In the genomic region with DNA sequence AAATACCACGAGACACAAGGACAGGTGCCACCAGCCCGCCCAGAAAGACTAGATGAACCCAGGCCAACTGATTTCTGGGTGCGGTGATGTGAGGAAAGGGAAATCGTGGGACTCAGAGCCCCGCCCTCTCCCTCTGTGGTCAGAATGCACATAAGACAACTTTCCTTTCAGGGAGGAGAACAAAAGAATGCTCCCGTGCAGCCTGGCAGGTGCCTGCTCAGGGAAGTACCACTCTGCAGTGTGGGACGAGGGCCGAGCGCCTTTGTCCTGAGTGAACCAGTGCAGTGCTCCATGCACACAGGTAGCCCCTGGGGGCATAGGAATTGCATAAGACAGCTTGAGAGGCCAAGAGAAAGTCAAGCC, we compare ENCODE assay signal across 9 cellular contexts.
DNase-seq lines count a peak whose midpoint lies in the region; ATAC-seq and TF ChIP-seq lines count a peak whose summit lies in the region.
"Had no signal": no experiment of that assay in that cellular context is flagged by ENCODE, and none has a peak within 500 bp of the region (broad histone marks: within the 10 kb centered on the region; RNA-seq: fewer than 3 reads in every experiment).

No MANE protein-coding gene starts in this region.

- H3K4me3 ChIP-seq in epithelial cell of esophagus (ENCODE audit: low read length) (no peak overlapping the region), foreskin fibroblast (ENCODE audit: low read depth in 1 of 2, low read length in 2 of 2) (no peak overlapping the region)
- H3K4me3 ChIP-seq: thoracic aorta had no signal

- no peak for ATAC-seq in GM18498 (IDR thresholded peaks at IDR 0.05; ENCODE audit: unreplicated experiment)

- POLR2A ChIA-PET in HEK293T (lab: Yijun Ruan, JAX): no interaction called here

- CTCF ChIA-PET in HEK293T (lab: Yijun Ruan, JAX): interaction anchor here (1.3 kb wide), 1 partner anchor 67 kb away, joined by 3 read pairs; no protein-coding TSS in a partner anchor

- DNase-seq in NCI-H2029 (lab: John Stamatoyannopoulos, UW): peak; percentile 16
- no peak for DNase-seq in NCI-H2029 treated with DMSO at 0.1 percent for 48 hours (lab: John Stamatoyannopoulos, UW)
- peak; percentile 54 for DNase-seq in activated CD4-positive, alpha-beta T cell treated with anti-CD3 and anti-CD28 coated beads for 4 hours
- DNase-seq in epithelial cell of esophagus (ENCODE audit: low read depth): peak; percentile 67
- peak; percentile 44 to 62 (median 56) for DNase-seq in stimulated activated naive CD4-positive, alpha-beta T cell (lab: John Stamatoyannopoulos, UW)
- no peak for DNase-seq in HEK293T (ENCODE audit: extremely low spot score)
- DNase-seq in foreskin fibroblast: no peak

- TF ChIP-seq CTCF in epithelial cell of esophagus (IDR thresholded peaks at IDR 0.05; ENCODE audit: insufficient read depth, low read depth, low read length, missing control alignments): no peak
- TF ChIP-seq CTCF in foreskin fibroblast (IDR thresholded peaks at IDR 0.05; ENCODE audit: low read depth, low read length): no peak

TF ChIP-seq in HEK293T, 16 proteins besides CTCF, POLR2A, EP300 and RAD21:
- TF ChIP-seq SUZ12 (IDR thresholded peaks at IDR 0.05) (no peak), ZNF384 (IDR thresholded peaks at IDR 0.05) (no peak), ELF4 (IDR thresholded peaks at IDR 0.05) (no peak), ARNT (IDR thresholded peaks at IDR 0.05) (no peak), FOXK2 (IDR thresholded peaks at IDR 0.05) (no peak), CTBP1 (IDR thresholded peaks at IDR 0.05; ENCODE audit: borderline replicate concordance) (no peak), FOXM1 (IDR thresholded peaks at IDR 0.05; ENCODE audit: borderline replicate concordance) (no peak), L3MBTL2 (conservative IDR thresholded peaks at IDR 0.05) (no peak), LEF1 (IDR thresholded peaks at IDR 0.05; ENCODE audit: borderline replicate concordance) (no peak), BHLHE40 (IDR thresholded peaks at IDR 0.05; ENCODE audit: borderline replicate concordance) (no peak), TARDBP (IDR thresholded peaks at IDR 0.05) (no peak), FOXA1 (IDR thresholded peaks at IDR 0.05) (no peak), NFRKB (IDR thresholded peaks at IDR 0.05) (no peak), SP1 (IDR thresholded peaks at IDR 0.05) (no peak), HDGF (IDR thresholded peaks at IDR 0.05; ENCODE audit: borderline replicate concordance) (no peak)
- TF ChIP-seq, protein P1, sequence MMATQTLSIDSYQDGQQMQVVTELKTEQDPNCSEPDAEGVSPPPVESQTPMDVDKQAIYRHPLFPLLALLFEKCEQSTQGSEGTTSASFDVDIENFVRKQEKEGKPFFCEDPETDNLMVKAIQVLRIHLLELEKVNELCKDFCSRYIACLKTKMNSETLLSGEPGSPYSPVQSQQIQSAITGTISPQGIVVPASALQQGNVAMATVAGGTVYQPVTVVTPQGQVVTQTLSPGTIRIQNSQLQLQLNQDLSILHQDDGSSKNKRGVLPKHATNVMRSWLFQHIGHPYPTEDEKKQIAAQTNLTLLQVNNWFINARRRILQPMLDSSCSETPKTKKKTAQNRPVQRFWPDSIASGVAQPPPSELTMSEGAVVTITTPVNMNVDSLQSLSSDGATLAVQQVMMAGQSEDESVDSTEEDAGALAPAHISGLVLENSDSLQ (IDR thresholded peaks at IDR 0.05): no peak
TF ChIP-seq in HEK293T: peak in this region for 0.

Comparison
In these comparisons a context has a peak if more than half of its experiments do, and no peak if none do; other contexts are left out.
1. DNase-seq: peak in NCI-H2029 (single experiment), activated CD4-positive, alpha-beta T cell treated with anti-CD3 and anti-CD28 coated beads for 4 hours (2 of 2), epithelial cell of esophagus (single experiment) and stimulated activated naive CD4-positive, alpha-beta T cell (6 of 6); none in NCI-H2029 treated with DMSO at 0.1 percent for 48 hours (single experiment), HEK293T (single experiment) and foreskin fibroblast (0 of 2).